12 cellular contexts compared by ENCODE assay signal in the genomic region with DNA sequence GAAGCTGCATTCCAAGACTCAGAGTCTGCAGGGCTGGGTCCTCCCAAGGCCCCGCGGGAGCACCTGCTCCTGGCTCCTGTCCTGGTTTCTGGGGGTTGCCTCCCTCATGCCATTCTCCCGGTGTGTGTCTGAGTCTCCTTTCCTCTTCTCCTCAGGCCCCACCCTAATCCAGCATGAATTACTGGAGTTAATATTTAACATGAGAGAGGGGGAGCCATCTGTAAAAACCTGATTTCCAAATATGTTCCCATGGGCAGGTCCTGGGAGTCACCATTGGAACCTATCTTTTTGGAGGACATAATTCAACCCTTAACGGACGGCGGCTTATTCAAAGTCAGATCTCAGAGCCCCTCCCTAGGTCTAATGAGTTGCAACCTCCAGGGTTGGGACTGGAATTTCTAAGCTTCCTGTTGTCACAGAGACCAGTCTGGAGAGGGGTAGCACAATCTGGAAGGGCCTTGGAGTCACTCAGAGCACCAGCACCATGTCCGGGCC. TPM values are rescaled to one million over a fixed set of nuclear protein-coding genes. Genes with fewer than 3 reads are reported as not detected.
DNase-seq lines count a peak whose midpoint lies in the region; ATAC-seq, FAIRE-seq and TF ChIP-seq lines count a peak whose summit lies in the region.
"Had no signal": no experiment of that assay in that cellular context is flagged by ENCODE, and none has a peak within 500 bp of the region (broad histone marks: within the 10 kb centered on the region; RNA-seq: fewer than 3 reads in every experiment).

No MANE protein-coding gene starts in this region.

- H3K4me2 ChIP-seq in A549: peak overlapping the region; percentile 73

- H3K4me3 ChIP-seq in A549: no peak overlapping the region
- H3K4me3 ChIP-seq in left lung: no peak overlapping the region
- H3K4me3 ChIP-seq: dorsolateral prefrontal cortex had no signal

- TF ChIP-seq EP300 in A549 (IDR thresholded peaks at IDR 0.05): no peak

- peak; percentile 79 to 93 for DNase-seq in A549 (ENCODE audit: low read depth in 1 of 2, low spot score in 1 of 2)
- no peak for DNase-seq in RWPE1 (ENCODE audit: low spot score)
- DNase-seq in left lung: no peak
- DNase-seq in NCI-H2227 treated with DMSO at 0.1 percent for 48 hours (lab: John Stamatoyannopoulos, UW): no peak
- no peak for DNase-seq in mesenteric fat pad (ENCODE audit: low spot score)
- DNase-seq: activated naive CD4-positive, alpha-beta T cell treated with anti-CD3 and anti-CD28 coated beads, Interleukin-2, amount 10 ng/mL, durations not matched to agents 7 days and 5 days; dorsolateral prefrontal cortex; NCI-H1694; OCI-M1 had no signal

- CTCF ChIA-PET in A549 (lab: Yijun Ruan, JAX): interaction anchor here (1.0 to 24.0 kb wide), 6 partner anchors 9 to 99 kb away, joined by 3 to 295 read pairs (median 3); partner anchors contain the start of gene SYNGR2
- CTCF ChIA-PET in RWPE1 (lab: Yijun Ruan, JAX): no interaction called here

- H3K4me1 ChIP-seq in A549 (peaks cover 30% of the 10 kb centered on the region), left lung (peaks cover 0 to 38% of the 10 kb centered on the region in 2 donors)
- H3K4me1 ChIP-seq: parathyroid adenoma had no signal

- no peaks in the 10 kb centered on the region for H3K9me3 ChIP-seq in A549
- H3K9me3 ChIP-seq in left lung: no peaks in the 10 kb centered on the region

- intact Hi-C loops in left lung (cut with DNase I): no loop called here

- H3K27ac ChIP-seq in A549 (peak overlapping the region; percentile 59 to 85), RWPE1 (peak overlapping the region; percentile 29), left lung (peak overlapping the region; percentile 42 to 50)
- H3K27ac ChIP-seq: dorsolateral prefrontal cortex, parathyroid adenoma had no signal

- TF ChIP-seq CTCF in A549 (IDR thresholded peaks at IDR 0.05) (no peak), RWPE1 (conservative IDR thresholded peaks at IDR 0.05; ENCODE audit: low read depth) (no peak), left lung (IDR thresholded peaks at IDR 0.05) (no peak)

- no peak for FAIRE-seq in A549 (lab: Jason Lieb, UNC)

- ATAC-seq in A549 (peak; percentile 70 to 81), left lung (peak; percentile 77), HG02678 (IDR thresholded peaks at IDR 0.05; ENCODE audit: unreplicated experiment) (no peak)
- ATAC-seq: activated CD4-positive, CD25-positive, alpha-beta regulatory T cell treated with anti-CD3 and anti-CD28 coated beads, Interleukin-2, amount 50 U/mL, for 24 hours had no signal

- no peak for TF ChIP-seq RAD21 in A549 (conservative IDR thresholded peaks at IDR 0.05 in 1 of 2, IDR thresholded peaks at IDR 0.05 in 1 of 2)

- POLR2A ChIA-PET in A549 (lab: Yijun Ruan, JAX): interaction anchor here (1.0 to 1.6 kb wide), 2 partner anchors 10 to 11 kb away, joined by 4 to 7 read pairs; no protein-coding TSS in a partner anchor
- POLR2A ChIA-PET in RWPE1 (lab: Yijun Ruan, JAX; ENCODE audit: low non-redundant PET): no interaction called here

- 29% methylated on average over 7 of the region's 7 CpGs for WGBS in A549 (ENCODE audit: missing lambda C conversion rate)

- no peaks in the 10 kb centered on the region for H3K36me3 ChIP-seq in left lung

- H3K27me3 ChIP-seq in left lung: no peaks in the 10 kb centered on the region
- H3K27me3 ChIP-seq: dorsolateral prefrontal cortex had no signal

- TF ChIP-seq POLR2A in A549 (IDR thresholded peaks at IDR 0.05; ENCODE audit: low read length): no peak

TF ChIP-seq in A549, 52 proteins besides CTCF, POLR2A, EP300 and RAD21:
- TF ChIP-seq SMC3 (IDR thresholded peaks at IDR 0.05): no peak
- TF ChIP-seq, protein P1, sequence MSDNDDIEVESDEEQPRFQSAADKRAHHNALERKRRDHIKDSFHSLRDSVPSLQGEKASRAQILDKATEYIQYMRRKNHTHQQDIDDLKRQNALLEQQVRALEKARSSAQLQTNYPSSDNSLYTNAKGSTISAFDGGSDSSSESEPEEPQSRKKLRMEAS (IDR thresholded peaks at IDR 0.05): 0 out of 2 replicates have a peak, but pooled peaks have one; percentile 11

RNA-seq across cellular contexts. Expression of gene C17orf99, which starts 5.4 kb away (rescaled TPM):
- polyA plus RNA-seq in A549 (2011; rRNA removed) (not detected in 2 replicates), A549 (2017; fragmentation: RNase III; extraction: RNeasy Plus Mini Kit Qiagen cat#74134 plus additional on column Dnase treatment) (not detected in 3 replicates)
- not detected in 2 replicates for polyA plus RNA-seq in A549 (2012; cell fraction: cytosol; rRNA removed)
- not detected in 2 replicates for polyA plus RNA-seq in A549 (2012; cell fraction: nucleus; rRNA removed)
- polyA minus RNA-seq in A549 (2011; rRNA and poly(A)+ RNA removed): not detected in 2 replicates
- total RNA-seq in left lung (not detected), mesenteric fat pad (not detected)

RNA-seq across cellular contexts. Expression of gene SYNGR2, which starts 16.8 kb away (rescaled TPM):
- polyA plus RNA-seq in A549 (2011; rRNA removed): 113 and 133 TPM in 2 replicates
- 274 and 334 TPM in 2 replicates for polyA plus RNA-seq in A549 (2012; cell fraction: cytosol; rRNA removed)
- 224 and 303 TPM in 2 replicates for polyA plus RNA-seq in A549 (2012; cell fraction: nucleus; rRNA removed)
- 102 to 108 TPM (median 106 TPM) in 3 replicates for polyA plus RNA-seq in A549 (2017; fragmentation: RNase III; extraction: RNeasy Plus Mini Kit Qiagen cat#74134 plus additional on column Dnase treatment)
- polyA minus RNA-seq in A549 (2011; rRNA and poly(A)+ RNA removed): 176 and 189 TPM in 2 replicates
- 100 to 1,000 TPM; 192 to 227 TPM for total RNA-seq in left lung
- 93.5 TPM for total RNA-seq in mesenteric fat pad

RNA-seq across cellular contexts. Expression of gene TMC8, which starts 21.0 kb away (rescaled TPM):
- polyA plus RNA-seq in A549 (2011; rRNA removed) (0.14 and 0.19 TPM in 2 replicates), A549 (2017; fragmentation: RNase III; extraction: RNeasy Plus Mini Kit Qiagen cat#74134 plus additional on column Dnase treatment) (0.16 to 0.32 TPM (median 0.26 TPM) in 3 replicates)
- 0.17 and 0.30 TPM in 2 replicates for polyA plus RNA-seq in A549 (2012; cell fraction: cytosol; rRNA removed)
- polyA plus RNA-seq in A549 (2012; cell fraction: nucleus; rRNA removed): 0.81 and 2.0 TPM in 2 replicates
- 0.08 and 0.19 TPM in 2 replicates for polyA minus RNA-seq in A549 (2011; rRNA and poly(A)+ RNA removed)
- total RNA-seq in left lung (10 to 100 TPM; 14.7 to 37.3 TPM), mesenteric fat pad (8.4 TPM)

RNA-seq across cellular contexts. Expression of gene TMC6, which starts 23.0 kb away (rescaled TPM):
- polyA plus RNA-seq in A549 (2011; rRNA removed) (4.7 and 5.1 TPM in 2 replicates), A549 (2017; fragmentation: RNase III; extraction: RNeasy Plus Mini Kit Qiagen cat#74134 plus additional on column Dnase treatment) (9.1 to 10.2 TPM (median 9.4 TPM) in 3 replicates)
- polyA plus RNA-seq in A549 (2012; cell fraction: cytosol; rRNA removed): 7.8 and 10.9 TPM in 2 replicates
- polyA plus RNA-seq in A549 (2012; cell fraction: nucleus; rRNA removed): 33.4 and 51.3 TPM in 2 replicates
- polyA minus RNA-seq in A549 (2011; rRNA and poly(A)+ RNA removed): 4.2 and 7.1 TPM in 2 replicates
- total RNA-seq in left lung (100 to 1,000 TPM; 149 to 152 TPM), mesenteric fat pad (117 TPM)

RNA-seq across cellular contexts. Expression of gene TK1, which starts 35.3 kb away (rescaled TPM):
- 86.1 and 90.9 TPM in 2 replicates for polyA plus RNA-seq in A549 (2011; rRNA removed)
- polyA plus RNA-seq in A549 (2012; cell fraction: cytosol; rRNA removed): 504 and 555 TPM in 2 replicates
- polyA plus RNA-seq in A549 (2012; cell fraction: nucleus; rRNA removed): 355 and 514 TPM in 2 replicates
- 342 to 380 TPM (median 355 TPM) in 3 replicates for polyA plus RNA-seq in A549 (2017; fragmentation: RNase III; extraction: RNeasy Plus Mini Kit Qiagen cat#74134 plus additional on column Dnase treatment)
- polyA minus RNA-seq in A549 (2011; rRNA and poly(A)+ RNA removed): 103 and 148 TPM in 2 replicates
- total RNA-seq in left lung: 10 to 100 TPM; 24.0 to 33.0 TPM
- total RNA-seq in mesenteric fat pad: 1.1 TPM

Comparison
In these comparisons a context has a peak if more than half of its experiments do, and no peak if none do; other contexts are left out.
1. DNase-seq: peak in A549 (2 of 2); none in RWPE1 (single experiment), left lung (0 of 2), NCI-H2227 treated with DMSO at 0.1 percent for 48 hours (single experiment) and mesenteric fat pad (single experiment).
2. Peak in every context shown above with its lines, with median percentiles within 50 percentile points of each other: H3K27ac ChIP-seq.